Comparison of ENCODE assay signal across 9 cellular contexts in the genomic region with DNA sequence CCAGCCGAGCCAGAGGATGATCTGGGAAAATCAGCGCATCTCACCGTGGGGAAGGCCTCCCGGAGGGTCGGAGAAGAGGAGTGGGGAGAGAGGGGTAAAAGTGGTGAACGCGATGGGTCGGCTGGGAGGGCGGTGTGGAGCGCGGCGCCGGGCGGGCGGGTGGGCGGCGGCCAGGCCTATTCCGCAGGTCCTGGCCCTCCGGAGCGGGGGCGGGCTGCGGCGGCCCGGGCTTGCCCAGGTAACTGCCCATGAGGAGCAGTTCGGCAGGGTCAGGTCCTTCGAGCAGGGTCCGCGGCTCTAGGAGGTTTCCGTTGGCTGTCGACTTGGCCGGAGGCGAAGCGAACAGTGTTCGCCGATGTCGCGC. TPM values are rescaled to one million over a fixed set of nuclear protein-coding genes. Genes with fewer than 3 reads are reported as not detected.
A peak's percentile ranks its signal among the peaks of the same experiment; 100 is the strongest.
DNase-seq lines count a peak whose midpoint lies in the region; ATAC-seq and TF ChIP-seq lines count a peak whose summit lies in the region.
"Not testable (repeated sequence)": the region's sequence is repeated elsewhere in the genome, so short reads cannot be mapped to it uniquely, and the experiment has no call there.
"Had no signal": no experiment of that assay in that cellular context is flagged by ENCODE, and none has a peak within 500 bp of the region (broad histone marks: within the 10 kb centered on the region; RNA-seq: fewer than 3 reads in every experiment).

No MANE protein-coding gene starts in this region.

- H3K36me3 Mint-ChIP-seq in CD4-positive, CD25-positive, alpha-beta regulatory T cell = peaks cover 25% of the 10 kb centered on the region
- peaks cover 13 to 14% of the 10 kb centered on the region in 2 donors for H3K36me3 Mint-ChIP-seq in stimulated activated naive B cell treated with anti-CD40 and anti-IgM and Interleukin-4, amounts not matched to agents 10 μg/mL and 1 μg/mL and 100 μg/mL, for 72 hours

- peaks cover 11% of the 10 kb centered on the region for H3F3A ChIP-seq in SK-N-SH (replicated peaks; ENCODE audit: insufficient read depth)

- ATAC-seq in CD4-positive, CD25-positive, alpha-beta regulatory T cell (ENCODE audit: low read depth in 2 of 2) = peak; percentile 17 to 27
- ATAC-seq in GM21526 (IDR thresholded peaks at IDR 0.05; ENCODE audit: low FRiP score, unreplicated experiment) (peak; percentile 35), HG03139 (IDR thresholded peaks at IDR 0.05; ENCODE audit: unreplicated experiment) (peak; percentile 23)
- peak; percentile 60 to 64 for ATAC-seq in stimulated activated naive B cell treated with anti-CD40 and anti-IgM and Interleukin-4, amounts not matched to agents 10 μg/mL and 1 μg/mL and 100 μg/mL, for 72 hours (replicated peaks)

- peaks cover 18% of the 10 kb centered on the region for H3K79me2 ChIP-seq in SK-N-SH (ENCODE audit: insufficient read depth)

- not testable (repeated sequence) for H3K4me1 ChIP-seq in CD4-positive, CD25-positive, alpha-beta regulatory T cell (ENCODE audit: control insufficient read depth, insufficient read depth, low read length, poor library complexity, severe bottlenecking); SK-N-SH (ENCODE audit: control insufficient read depth in 1 of 2, insufficient read depth in 2 of 2, low read depth in 1 of 2, low read length in 1 of 2); mononuclear cell (ENCODE audit: insufficient read depth, low read length)

- H3K4me2 ChIP-seq in SK-N-SH = peak overlapping the region; percentile 74

- TF ChIP-seq CTCF in SK-N-SH (IDR thresholded peaks at IDR 0.05); astrocyte of the cerebellum (IDR thresholded peaks at IDR 0.05; ENCODE audit: low read depth, low read length, missing control alignments); foreskin fibroblast (IDR thresholded peaks at IDR 0.05; ENCODE audit: low read depth, low read length): not testable (repeated sequence)

- not testable (repeated sequence) for TF ChIP-seq RAD21 in SK-N-SH (IDR thresholded peaks at IDR 0.05; ENCODE audit: low read length)

- CTCF ChIA-PET in SK-N-SH (lab: Yijun Ruan, JAX) = not testable (repeated sequence)

- not testable (repeated sequence) for H3K27me3 ChIP-seq in CD4-positive, CD25-positive, alpha-beta regulatory T cell (ENCODE audit: control insufficient read depth, insufficient read depth, low read length); SK-N-SH (ENCODE audit: insufficient read depth); mononuclear cell (ENCODE audit: insufficient read depth, low read length)

- H3K27ac ChIP-seq in CD4-positive, CD25-positive, alpha-beta regulatory T cell (ENCODE audit: insufficient read depth, low read length, poor library complexity, severe bottlenecking) = peak overlapping the region; percentile 41
- not testable (repeated sequence) for H3K27ac ChIP-seq in SK-N-SH (ENCODE audit: low read depth in 2 of 2, low read length in 1 of 2)

- H3K4me3 ChIP-seq in CD4-positive, CD25-positive, alpha-beta regulatory T cell (ENCODE audit: low read depth, low read length) = peak overlapping the region; percentile 62
- peak overlapping the region in 1 of 2 experiments; percentile 41; a peak in 3 of 4 replicates for H3K4me3 ChIP-seq in SK-N-SH (ENCODE audit: low read depth in 2 of 2, low read length in 1 of 2)
- H3K4me3 ChIP-seq in astrocyte of the cerebellum (ENCODE audit: low read depth, low read length) = peak overlapping the region; percentile 50
- peak overlapping the region; percentile 33 to 56 for H3K4me3 ChIP-seq in foreskin fibroblast (ENCODE audit: low read depth in 1 of 2, low read length in 2 of 2)
- H3K4me3 ChIP-seq in mononuclear cell (ENCODE audit: low read length) = peak overlapping the region; percentile 51

- in situ Hi-C loops in astrocyte of the cerebellum (cut with HindIII; ENCODE audit: low sequenced_read_pairs) = not testable (repeated sequence)

- peak overlapping the region in 2 of 3 donors; percentile 32 to 90 for H3K27ac Mint-ChIP-seq in CD4-positive, CD25-positive, alpha-beta regulatory T cell
- H3K27ac Mint-ChIP-seq in stimulated activated naive B cell treated with anti-CD40 and anti-IgM and Interleukin-4, amounts not matched to agents 10 μg/mL and 1 μg/mL and 100 μg/mL, for 72 hours = peak overlapping the region; percentile 95

- not testable (repeated sequence) for H3K9me3 Mint-ChIP-seq in CD4-positive, CD25-positive, alpha-beta regulatory T cell; stimulated activated naive B cell treated with anti-CD40 and anti-IgM and Interleukin-4, amounts not matched to agents 10 μg/mL and 1 μg/mL and 100 μg/mL, for 72 hours

- H4K20me1 ChIP-seq in SK-N-SH (ENCODE audit: insufficient read depth) = not testable (repeated sequence)

- not testable (repeated sequence) for DNase-seq in CD4-positive, CD25-positive, alpha-beta regulatory T cell; SK-N-SH; astrocyte of the cerebellum (ENCODE audit: low read depth); foreskin fibroblast; stimulated activated naive B cell treated with anti-CD40 and anti-IgM and Interleukin-4, amounts not matched to agents 10 μg/mL and 1 μg/mL and 100 μg/mL, for 72 hours

- H3K4me3 Mint-ChIP-seq in CD4-positive, CD25-positive, alpha-beta regulatory T cell = peak overlapping the region; percentile 79 to 94 (median 90)
- peak overlapping the region; percentile 84 to 86 for H3K4me3 Mint-ChIP-seq in stimulated activated naive B cell treated with anti-CD40 and anti-IgM and Interleukin-4, amounts not matched to agents 10 μg/mL and 1 μg/mL and 100 μg/mL, for 72 hours

- 9% methylated on average over 3 of the region's 37 CpGs for WGBS in SK-N-SH (ENCODE audit: low lambda C conversion rate)

- POLR2A ChIA-PET in SK-N-SH (lab: Yijun Ruan, JAX) = not testable (repeated sequence)

- peaks cover 0 to 29% (median 15%) of the 10 kb centered on the region in 4 donors for H3K4me1 Mint-ChIP-seq in CD4-positive, CD25-positive, alpha-beta regulatory T cell
- H3K4me1 Mint-ChIP-seq in stimulated activated naive B cell treated with anti-CD40 and anti-IgM and Interleukin-4, amounts not matched to agents 10 μg/mL and 1 μg/mL and 100 μg/mL, for 72 hours = not testable (repeated sequence)

- not testable (repeated sequence) for H3K27me3 Mint-ChIP-seq in CD4-positive, CD25-positive, alpha-beta regulatory T cell; stimulated activated naive B cell treated with anti-CD40 and anti-IgM and Interleukin-4, amounts not matched to agents 10 μg/mL and 1 μg/mL and 100 μg/mL, for 72 hours

- TF ChIP-seq EP300 in SK-N-SH (IDR thresholded peaks at IDR 0.05; ENCODE audit: borderline replicate concordance in 1 of 2, low read depth in 1 of 2, low read length in 1 of 2) = not testable (repeated sequence)

- not testable (repeated sequence) for H2AFZ ChIP-seq in SK-N-SH (ENCODE audit: low read depth)

- not testable (repeated sequence) for H3K9me2 ChIP-seq in SK-N-SH

- peak overlapping the region; percentile 92 for H3K9ac ChIP-seq in SK-N-SH

- H3K9me3 ChIP-seq in CD4-positive, CD25-positive, alpha-beta regulatory T cell (ENCODE audit: control insufficient read depth in 2 of 2, low read length in 2 of 2); SK-N-SH; mononuclear cell (ENCODE audit: low read depth, low read length): not testable (repeated sequence)

- H3K36me3 ChIP-seq in CD4-positive, CD25-positive, alpha-beta regulatory T cell (ENCODE audit: control insufficient read depth, insufficient read depth, low read length) = peaks cover 26% of the 10 kb centered on the region
- H3K36me3 ChIP-seq in SK-N-SH (replicated peaks in 1 of 2; ENCODE audit: control insufficient read depth in 1 of 2, insufficient read depth in 2 of 2, low read length in 1 of 2) = peaks cover 31 to 38% of the 10 kb centered on the region in 2 experiments

RNA-seq across cellular contexts. Expression of a gene that starts 44.0 kb away (rescaled TPM):
- 91.3 TPM for total RNA-seq in CD4-positive, CD25-positive, alpha-beta regulatory T cell
- polyA plus RNA-seq in CD4-positive, CD25-positive, alpha-beta regulatory T cell = 10 to 100 TPM in 3 of 4 donors, 1 to 10 TPM in 1; 7.0 to 12.7 (median 10.2) TPM
- polyA plus RNA-seq in SK-N-SH (2012; rRNA removed) = 17.5 and 20.4 TPM in 2 replicates
- polyA plus RNA-seq in SK-N-SH (2012; cell fraction: cytosol; rRNA removed) = 18.0 and 21.5 TPM in 2 replicates
- 62.0 and 69.7 TPM in 2 replicates for polyA plus RNA-seq in SK-N-SH (2012; cell fraction: nucleus; rRNA removed)
- 21.9 TPM for total RNA-seq in mononuclear cell

RNA-seq across cellular contexts. Expression of a gene that starts 46.7 kb away (rescaled TPM):
- total RNA-seq in CD4-positive, CD25-positive, alpha-beta regulatory T cell = 28.2 TPM
- polyA plus RNA-seq in CD4-positive, CD25-positive, alpha-beta regulatory T cell = 1 to 10 TPM in 1 of 4 donors, under 1 TPM in 3; 0.73 to 1.3 (median 0.81) TPM
- 1.3 and 1.6 TPM in 2 replicates for polyA plus RNA-seq in SK-N-SH (2012; rRNA removed)
- 0.24 and 0.42 TPM in 2 replicates for polyA plus RNA-seq in SK-N-SH (2012; cell fraction: cytosol; rRNA removed)
- polyA plus RNA-seq in SK-N-SH (2012; cell fraction: nucleus; rRNA removed) = 16.2 and 22.1 TPM in 2 replicates
- 4.7 TPM for total RNA-seq in mononuclear cell

RNA-seq across cellular contexts. Expression of a gene that starts 50.0 kb away (rescaled TPM):
- total RNA-seq in CD4-positive, CD25-positive, alpha-beta regulatory T cell = not detected
- under 1 TPM in 1 of 4 donors, not detected in 3; 0.15 TPM for polyA plus RNA-seq in CD4-positive, CD25-positive, alpha-beta regulatory T cell
- polyA plus RNA-seq in SK-N-SH (2012; rRNA removed) = 0.03 TPM in 1 of 2 replicates, not detected in the other
- polyA plus RNA-seq in SK-N-SH (2012; cell fraction: cytosol; rRNA removed) = 0.01 TPM in 1 of 2 replicates, not detected in the other
- polyA plus RNA-seq in SK-N-SH (2012; cell fraction: nucleus; rRNA removed) = 0.04 and 0.06 TPM in 2 replicates
- not detected for total RNA-seq in mononuclear cell
- total RNA-seq: mesenteric fat pad had no signal
